In the genomic region with DNA sequence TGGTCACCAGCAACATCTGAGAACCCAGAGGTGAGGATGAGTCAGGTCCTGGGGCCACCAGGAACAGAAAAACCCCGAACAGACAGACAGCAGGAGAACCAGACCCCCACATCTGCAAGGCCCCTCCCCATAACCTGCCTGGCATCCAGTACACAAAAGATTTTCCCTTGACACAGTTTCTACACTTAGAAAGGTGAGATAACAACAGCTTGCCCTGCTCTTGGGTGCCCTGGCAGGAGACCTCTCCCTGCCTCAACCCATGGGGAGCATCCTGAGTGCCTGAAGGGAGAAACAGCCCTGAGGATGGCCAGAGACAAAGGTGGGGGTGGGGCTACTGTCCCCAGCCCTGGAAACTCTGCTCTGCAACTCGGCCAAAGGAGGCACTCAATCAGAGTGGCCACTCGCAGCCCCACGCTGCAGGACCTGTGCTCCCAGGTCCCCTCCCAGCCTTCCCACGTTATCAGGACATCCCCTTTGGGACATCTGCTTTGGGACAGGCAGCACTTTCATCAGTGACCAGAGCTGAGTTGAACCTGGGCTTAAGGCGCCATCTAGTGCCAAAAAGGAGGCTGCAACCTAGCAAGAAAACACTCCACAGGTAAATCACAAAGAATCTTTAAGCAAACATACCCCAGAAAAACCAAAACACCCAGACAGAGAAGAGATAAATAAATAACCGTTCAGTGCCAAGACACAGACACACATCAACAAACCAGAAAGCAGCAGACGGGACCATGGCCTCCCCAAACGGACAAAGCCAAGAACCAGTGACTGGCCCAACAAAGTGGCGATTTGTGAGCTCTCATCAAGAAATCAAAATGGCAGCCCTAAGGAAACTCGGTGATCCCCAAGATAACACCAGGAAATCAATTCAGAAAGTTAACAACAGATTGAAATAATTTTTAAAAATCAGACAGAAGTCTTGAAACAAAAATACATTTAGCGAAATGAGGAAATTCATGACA, we compare ENCODE assay signal across 9 cellular contexts.
DNase-seq lines count a peak whose midpoint lies in the region; ATAC-seq and TF ChIP-seq lines count a peak whose summit lies in the region.
"Had no signal": no experiment of that assay in that cellular context is flagged by ENCODE, and none has a peak within 500 bp of the region (broad histone marks: within the 10 kb centered on the region; RNA-seq: fewer than 3 reads in every experiment).

No MANE protein-coding gene starts in this region.

- H3K36me3 Mint-ChIP-seq in stimulated activated effector memory CD8-positive, alpha-beta T cell treated with anti-CD3 and anti-CD28 coated beads, Interleukin-12 subunit alpha, Interleukin-12 subunit beta, amount 100 ng/mL, for 72 hours, result no peaks in the 10 kb centered on the region

- H3K27ac Mint-ChIP-seq in stimulated activated effector memory CD8-positive, alpha-beta T cell treated with anti-CD3 and anti-CD28 coated beads, Interleukin-12 subunit alpha, Interleukin-12 subunit beta, amount 100 ng/mL, for 72 hours, result no peak overlapping the region

- H3K4me3 ChIP-seq in LNCaP clone FGC (ENCODE audit: low read depth, low read length), result no peak overlapping the region
- H3K4me3 ChIP-seq: dorsolateral prefrontal cortex had no signal

- H3K4me1 Mint-ChIP-seq in stimulated activated effector memory CD8-positive, alpha-beta T cell treated with anti-CD3 and anti-CD28 coated beads, Interleukin-12 subunit alpha, Interleukin-12 subunit beta, amount 100 ng/mL, for 72 hours, result no peaks in the 10 kb centered on the region

- ATAC-seq in HG03354 (IDR thresholded peaks at IDR 0.05; ENCODE audit: poor library complexity, severe bottlenecking, unreplicated experiment) (no peak), HG03432 (IDR thresholded peaks at IDR 0.05; ENCODE audit: unreplicated experiment) (no peak)
- ATAC-seq in stimulated activated effector memory CD8-positive, alpha-beta T cell treated with anti-CD3 and anti-CD28 coated beads, Interleukin-12 subunit alpha, Interleukin-12 subunit beta, amount 100 ng/mL, for 72 hours, result no peak

- no peak overlapping the region for H3K27ac ChIP-seq in VCaP
- H3K27ac ChIP-seq: dorsolateral prefrontal cortex had no signal

- H3K4me3 Mint-ChIP-seq in stimulated activated effector memory CD8-positive, alpha-beta T cell treated with anti-CD3 and anti-CD28 coated beads, Interleukin-12 subunit alpha, Interleukin-12 subunit beta, amount 100 ng/mL, for 72 hours, result no peak overlapping the region

- no peak for DNase-seq in GM10266 (ENCODE audit: extremely low spot score)
- DNase-seq in LNCaP clone FGC (ENCODE audit: low read depth), result peak; percentile 10
- DNase-seq in lung microvascular endothelial cell (ENCODE audit: low read depth in 2 of 2), result peak; percentile 34 to 35
- no peak for DNase-seq in hippocampal formation (lab: John Stamatoyannopoulos, UW)
- no peak for DNase-seq in stimulated activated effector memory CD8-positive, alpha-beta T cell treated with anti-CD3 and anti-CD28 coated beads, Interleukin-12 subunit alpha, Interleukin-12 subunit beta, amount 100 ng/mL, for 72 hours (ENCODE audit: low spot score in 2 of 2)

- H3K9me3 Mint-ChIP-seq in stimulated activated effector memory CD8-positive, alpha-beta T cell treated with anti-CD3 and anti-CD28 coated beads, Interleukin-12 subunit alpha, Interleukin-12 subunit beta, amount 100 ng/mL, for 72 hours, result peaks cover 7% of the 10 kb centered on the region

- TF ChIP-seq CTCF in GM10266 (IDR thresholded peaks at IDR 0.05; ENCODE audit: control insufficient read depth, insufficient read depth, low read depth, missing control alignments) (peak; percentile 19), LNCaP clone FGC (IDR thresholded peaks at IDR 0.05; ENCODE audit: control insufficient read depth, extremely low read depth, insufficient read depth) (peak; percentile 90), VCaP (conservative IDR thresholded peaks at IDR 0.05) (peak; percentile 91)

Comparison
In these comparisons a context has a peak if more than half of its experiments do, and no peak if none do; other contexts are left out.
1. DNase-seq: peak in LNCaP clone FGC (single experiment) and lung microvascular endothelial cell (2 of 2); none in GM10266 (single experiment), hippocampal formation (0 of 2) and stimulated activated effector memory CD8-positive, alpha-beta T cell treated with anti-CD3 and anti-CD28 coated beads, Interleukin-12 subunit alpha, Interleukin-12 subunit beta, amount 100 ng/mL, for 72 hours (0 of 2).
2. CTCF ChIP-seq: peak in every context shown above with its lines; median percentile 91 in VCaP; 90 in LNCaP clone FGC; 19 in GM10266.